ENCODE assay signal across 8 cellular contexts in genomic region chr5:43039468-43040286, GRCh38. TPM values are rescaled to one million over a fixed set of nuclear protein-coding genes. Genes with fewer than 3 reads are reported as not detected.
A peak's percentile ranks its signal among the peaks of the same experiment; 100 is the strongest.
DNase-seq lines count a peak whose midpoint lies in the region; ATAC-seq, FAIRE-seq and TF ChIP-seq lines count a peak whose summit lies in the region.

No MANE protein-coding gene starts in this region.

- H3K4me3 ChIP-seq in LNCaP clone FGC (ENCODE audit: low read depth, low read length) = peak overlapping the region; percentile 48
- H3K4me3 ChIP-seq in cardiac muscle cell = peak overlapping the region; percentile 5

- no peak overlapping the region for H3K27ac ChIP-seq in cardiac muscle cell

- no peaks in the 10 kb centered on the region for H3K9me3 ChIP-seq in cardiac muscle cell (ENCODE audit: low read depth)

- peaks cover 95% of the 10 kb centered on the region for H3K27me3 ChIP-seq in cardiac muscle cell

- TF ChIP-seq CTCF in LNCaP clone FGC (IDR thresholded peaks at IDR 0.05; ENCODE audit: control insufficient read depth, extremely low read depth, insufficient read depth) = no peak
- no peak for TF ChIP-seq CTCF in cardiac muscle cell (IDR thresholded peaks at IDR 0.05; ENCODE audit: low read depth, low read length)

- DNase-seq in GM12891 (ENCODE audit: insufficient read length, low spot score) (no peak), LNCaP clone FGC (ENCODE audit: low read depth) (no peak), SHP77 treated with DMSO at 0.1 percent for 48 hours (lab: John Stamatoyannopoulos, UW) (peak; percentile 84), cardiac muscle cell (ENCODE audit: low read depth in 1 of 2, low spot score in 1 of 2) (peak; percentile 58 to 91), renal cortical epithelial cell (ENCODE audit: low read depth) (peak; percentile 66), GM19240 (ENCODE audit: insufficient read length, low spot score) (no peak)
- peak; percentile 69 for DNase-seq in activated naive CD4-positive, alpha-beta T cell treated with anti-CD3 and anti-CD28 coated beads, Interleukin-2, amount 50 U/mL, for 16 hours

- no peak for FAIRE-seq in GM12891 (lab: Jason Lieb, UNC)

- H3K36me3 ChIP-seq in cardiac muscle cell = no peaks in the 10 kb centered on the region

- ATAC-seq in GM19467 (IDR thresholded peaks at IDR 0.05; ENCODE audit: unreplicated experiment) = no peak

- peaks cover 11% of the 10 kb centered on the region for H3K4me1 ChIP-seq in cardiac muscle cell (ENCODE audit: low read depth)

- TF ChIP-seq POLR2A in GM12891 (IDR thresholded peaks at IDR 0.05; ENCODE audit: low read depth, low read length) = peak; percentile 46; the same call in 1 of the 2 replicates

TF ChIP-seq in GM12891, 5 proteins besides CTCF, POLR2A, EP300 and RAD21:
- TF ChIP-seq POLR2AphosphoS5 (IDR thresholded peaks at IDR 0.05; ENCODE audit: low read depth, low read length) (no peak), PAX5 (IDR thresholded peaks at IDR 0.05; ENCODE audit: insufficient read depth, low read length, severe bottlenecking) (no peak), TAF1 (IDR thresholded peaks at IDR 0.05; ENCODE audit: low read depth, low read length) (no peak)

RNA-seq across cellular contexts. Expression of gene ANXA2R, which starts 0.4 kb away (rescaled TPM):
- 2.3 TPM for polyA plus RNA-seq in GM12891 (2012; ENCODE audit: low read depth, missing spikeins)
- total RNA-seq in cardiac muscle cell (0.32 and 0.63 TPM in 2 replicates), renal cortical epithelial cell (0.52 and 3.0 TPM in 2 replicates)
- polyA plus RNA-seq in cardiac muscle cell = 0.43 and 0.46 TPM in 2 replicates

Comparison
In these comparisons a context has a peak if more than half of its experiments do, and no peak if none do; other contexts are left out.
1. DNase-seq: peak in SHP77 treated with DMSO at 0.1 percent for 48 hours (single experiment), activated naive CD4-positive, alpha-beta T cell treated with anti-CD3 and anti-CD28 coated beads, Interleukin-2, amount 50 U/mL, for 16 hours (single experiment), cardiac muscle cell (2 of 2) and renal cortical epithelial cell (single experiment); none in GM12891 (single experiment), LNCaP clone FGC (single experiment) and GM19240 (single experiment).